10 cellular contexts compared by ENCODE assay signal in the genomic region with DNA sequence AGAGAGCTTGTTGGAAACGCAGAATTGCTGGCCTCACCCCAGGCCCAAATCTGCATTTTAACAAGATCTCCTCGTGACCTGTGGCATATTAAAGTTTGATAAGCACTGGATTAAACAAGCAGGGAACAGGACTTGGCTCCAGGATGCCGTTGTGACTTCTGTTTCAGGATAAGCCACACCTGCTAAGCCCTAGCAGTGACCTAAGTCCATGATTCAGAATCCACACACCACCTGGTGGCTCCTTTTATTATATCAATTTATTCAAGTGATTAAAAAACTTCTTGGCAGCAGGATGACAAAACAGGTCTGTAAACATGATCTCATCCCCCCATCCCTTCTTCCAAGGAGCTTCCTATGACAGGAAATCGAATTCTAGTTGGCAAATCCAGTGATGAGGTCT. TPM values are rescaled to one million over a fixed set of nuclear protein-coding genes. Genes with fewer than 3 reads are reported as not detected.
A peak's percentile ranks its signal among the peaks of the same experiment; 100 is the strongest.
DNase-seq lines count a peak whose midpoint lies in the region; TF ChIP-seq lines count a peak whose summit lies in the region.
"Had no signal": no experiment of that assay in that cellular context is flagged by ENCODE, and none has a peak within 500 bp of the region (broad histone marks: within the 10 kb centered on the region; RNA-seq: fewer than 3 reads in every experiment).

No MANE protein-coding gene starts in this region.

- H3K36me3 ChIP-seq in OCI-LY3 (replicated peaks; ENCODE audit: low read depth, low read length) (no peaks in the 10 kb centered on the region), tibial artery (peaks cover 0 to 43% (median 0%) of the 10 kb centered on the region in 3 donors), spleen (peaks cover 0 to 52% (median 26%) of the 10 kb centered on the region in 6 donors)

- no peak for TF ChIP-seq POLR2A in spleen (IDR thresholded peaks at IDR 0.05)

- H2AFZ ChIP-seq in OCI-LY3 (ENCODE audit: low read depth, low read length): no peak overlapping the region

- no peak for TF ChIP-seq EP300 in Ishikawa (IDR thresholded peaks at IDR 0.05; ENCODE audit: borderline replicate concordance)

- peak; percentile 27 for TF ChIP-seq CTCF in OCI-LY3 (IDR thresholded peaks at IDR 0.05; ENCODE audit: low read depth, low read length)
- TF ChIP-seq CTCF in fibroblast of mammary gland (conservative IDR thresholded peaks at IDR 0.05; ENCODE audit: control insufficient read depth, insufficient read depth, low read depth, low read length): peak; percentile 10
- no peak for TF ChIP-seq CTCF in tibial artery (IDR thresholded peaks at IDR 0.05)
- TF ChIP-seq CTCF in spleen (IDR thresholded peaks at IDR 0.05 in 8 of 11, conservative IDR thresholded peaks at IDR 0.05 in 3 of 11): no peak

- DNase-seq in ACHN (peak; percentile 60), fibroblast of mammary gland (ENCODE audit: low read depth) (peak; percentile 35), T1000 (lab: John Stamatoyannopoulos, UW) (no peak), tibial artery (no peak), spleen (no peak), SKM-1 treated with dmso at 0.1 percent for 144 hours (lab: John Stamatoyannopoulos, UW; ENCODE audit: unreplicated experiment) (no peak)
- DNase-seq: cortex of kidney had no signal

- in situ Hi-C loops in ACHN (cut with HindIII; ENCODE audit: low pct_ligation_motif_present, low pct_unique_long_range_greater_than_20kb, low sequenced_read_pairs): no loop called here

- H3K27me3 ChIP-seq in OCI-LY3 (ENCODE audit: low read depth, low read length) (no peaks in the 10 kb centered on the region), tibial artery (peaks cover 0 to 9% of the 10 kb centered on the region in 2 donors), spleen (replicated peaks in 1 of 7) (no peaks in the 10 kb centered on the region)

- H3K9ac ChIP-seq in OCI-LY3 (ENCODE audit: low read length): no peak overlapping the region

- H3K27ac ChIP-seq in OCI-LY3 (ENCODE audit: low read length) (no peak overlapping the region), tibial artery (no peak overlapping the region), spleen (no peak overlapping the region)

- no peaks in the 10 kb centered on the region for H4K20me1 ChIP-seq in OCI-LY3 (ENCODE audit: insufficient read depth, low read length)

- intact Hi-C loops in tibial artery (cut with DNase I; ENCODE audit: low total_unique reads) (no loop called here), spleen (cut with DNase I; ENCODE audit: low total_unique reads) (no loop called here)

- no peaks in the 10 kb centered on the region for H3K79me2 ChIP-seq in OCI-LY3 (ENCODE audit: low read length)

- WGBS in spleen, 5 donors: 60 to 83% (median 71%) methylated on average over 4 of the region's 4 CpGs

- H3K4me2 ChIP-seq in OCI-LY3 (ENCODE audit: low read length): no peak overlapping the region

- H3K4me1 ChIP-seq in OCI-LY3 (ENCODE audit: low read length) (peaks cover 3% of the 10 kb centered on the region; the same call in 1 of the 2 replicates), tibial artery (no peaks in the 10 kb centered on the region), spleen (no peaks in the 10 kb centered on the region)

- peak; percentile 45 for TF ChIP-seq RAD21 in Ishikawa (IDR thresholded peaks at IDR 0.05; ENCODE audit: low read depth)

- H3K9me3 ChIP-seq in OCI-LY3 (ENCODE audit: insufficient read depth, low read length): no peaks in the 10 kb centered on the region
- H3K9me3 ChIP-seq in tibial artery: no peaks in the 10 kb centered on the region
- H3K9me3 ChIP-seq in spleen: no peaks in the 10 kb centered on the region

- H3K4me3 ChIP-seq in OCI-LY3 (ENCODE audit: low read length) (no peak overlapping the region), fibroblast of mammary gland (ENCODE audit: control insufficient read depth, low read depth, low read length) (no peak overlapping the region), tibial artery (no peak overlapping the region), spleen (no peak overlapping the region)

TF ChIP-seq in Ishikawa, 13 proteins besides CTCF, POLR2A, EP300 and RAD21:
- TF ChIP-seq TCF12 (IDR thresholded peaks at IDR 0.05; ENCODE audit: low read depth): no peak
- TF ChIP-seq CREB1 (IDR thresholded peaks at IDR 0.05; ENCODE audit: low read depth): no peak
- TF ChIP-seq, protein P1, sequence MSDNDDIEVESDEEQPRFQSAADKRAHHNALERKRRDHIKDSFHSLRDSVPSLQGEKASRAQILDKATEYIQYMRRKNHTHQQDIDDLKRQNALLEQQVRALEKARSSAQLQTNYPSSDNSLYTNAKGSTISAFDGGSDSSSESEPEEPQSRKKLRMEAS (IDR thresholded peaks at IDR 0.05): no peak
- TF ChIP-seq TEAD4 (IDR thresholded peaks at IDR 0.05): no peak

RNA-seq across cellular contexts. Expression of a gene that starts 9.1 kb away (rescaled TPM):
- total RNA-seq in spleen: 10 to 100 TPM; 16.2 to 41.8 (median 25.4) TPM
- polyA plus RNA-seq in spleen: 10 to 100 TPM; 11.8 to 17.7 (median 14.8) TPM

RNA-seq across cellular contexts. Expression of a gene that starts 41.1 kb away (rescaled TPM):
- total RNA-seq in spleen: 1 to 10 TPM in 4 of 7 donors, under 1 TPM in 2, not detected in 1; 0.34 to 2.5 (median 1.5) TPM
- 1 to 10 TPM; 1.7 to 5.7 (median 4.0) TPM for polyA plus RNA-seq in spleen
- total RNA-seq: progenitor cell of endocrine pancreas had no signal

RNA-seq across cellular contexts. Expression of a gene that starts 47.0 kb away (rescaled TPM):
- total RNA-seq in spleen: 10 to 100 TPM; 18.4 to 46.2 (median 24.8) TPM
- polyA plus RNA-seq in spleen: 10 to 100 TPM; 13.0 to 18.6 (median 17.0) TPM

Comparison
In these comparisons a context has a peak if more than half of its experiments do, and no peak if none do; other contexts are left out.
1. DNase-seq: peak in ACHN (single experiment) and fibroblast of mammary gland (single experiment); none in T1000 (single experiment), tibial artery (0 of 2), spleen (single experiment) and SKM-1 treated with dmso at 0.1 percent for 144 hours (single experiment).
2. CTCF ChIP-seq: peak in OCI-LY3 (single experiment) and fibroblast of mammary gland (single experiment); none in tibial artery (0 of 2) and spleen (0 of 11).